ENCODE assay signal across 18 cellular contexts in genomic region chr1:20830378-20830777, GRCh38.
"Had no signal": no experiment of that assay in that cellular context is flagged by ENCODE, and none has a peak within 500 bp of the region (broad histone marks: within the 10 kb centered on the region; RNA-seq: fewer than 3 reads in every experiment).

No MANE protein-coding gene starts in this region.

- H3K4me3 ChIP-seq: dorsolateral prefrontal cortex, right atrium auricular region, sigmoid colon, suprapubic skin, thyroid gland, uterus had no signal

- H3K9me3 ChIP-seq: neutrophil, right atrium auricular region, sigmoid colon, suprapubic skin, thyroid gland, uterus had no signal

- H3K36me3 ChIP-seq: uterus had no signal

- DNase-seq: cortex of kidney; dorsolateral prefrontal cortex; effector CD8-positive, alpha-beta T cell; islet precursor cell; left cardiac atrium; mesendoderm; naive thymus-derived CD4-positive, alpha-beta T cell; nephron progenitor cell; sigmoid colon; small intestine; stimulated activated CD4-positive, alpha-beta T cell treated with anti-CD3 and anti-CD28 coated beads, Interleukin-12 subunit alpha, Interleukin-12 subunit beta, amount 100 ng/mL, for 4 hours; stimulated activated naive CD4-positive, alpha-beta T cell treated with Interleukin-2 at 50 U/mL for 16 hours; thyroid gland; uterus had no signal

- H3K4me1 ChIP-seq: right atrium auricular region, suprapubic skin, thyroid gland, uterus had no signal

- H3K27ac ChIP-seq: dorsolateral prefrontal cortex, neutrophil, right atrium auricular region, sigmoid colon, suprapubic skin, thyroid gland, uterus had no signal

- H3K27me3 ChIP-seq: dorsolateral prefrontal cortex, neutrophil, right atrium auricular region, sigmoid colon, suprapubic skin, thyroid gland, uterus had no signal

- ATAC-seq: esophagus mucosa; left cardiac atrium; naive thymus-derived CD4-positive, alpha-beta T cell had no signal
